In the genomic region with DNA sequence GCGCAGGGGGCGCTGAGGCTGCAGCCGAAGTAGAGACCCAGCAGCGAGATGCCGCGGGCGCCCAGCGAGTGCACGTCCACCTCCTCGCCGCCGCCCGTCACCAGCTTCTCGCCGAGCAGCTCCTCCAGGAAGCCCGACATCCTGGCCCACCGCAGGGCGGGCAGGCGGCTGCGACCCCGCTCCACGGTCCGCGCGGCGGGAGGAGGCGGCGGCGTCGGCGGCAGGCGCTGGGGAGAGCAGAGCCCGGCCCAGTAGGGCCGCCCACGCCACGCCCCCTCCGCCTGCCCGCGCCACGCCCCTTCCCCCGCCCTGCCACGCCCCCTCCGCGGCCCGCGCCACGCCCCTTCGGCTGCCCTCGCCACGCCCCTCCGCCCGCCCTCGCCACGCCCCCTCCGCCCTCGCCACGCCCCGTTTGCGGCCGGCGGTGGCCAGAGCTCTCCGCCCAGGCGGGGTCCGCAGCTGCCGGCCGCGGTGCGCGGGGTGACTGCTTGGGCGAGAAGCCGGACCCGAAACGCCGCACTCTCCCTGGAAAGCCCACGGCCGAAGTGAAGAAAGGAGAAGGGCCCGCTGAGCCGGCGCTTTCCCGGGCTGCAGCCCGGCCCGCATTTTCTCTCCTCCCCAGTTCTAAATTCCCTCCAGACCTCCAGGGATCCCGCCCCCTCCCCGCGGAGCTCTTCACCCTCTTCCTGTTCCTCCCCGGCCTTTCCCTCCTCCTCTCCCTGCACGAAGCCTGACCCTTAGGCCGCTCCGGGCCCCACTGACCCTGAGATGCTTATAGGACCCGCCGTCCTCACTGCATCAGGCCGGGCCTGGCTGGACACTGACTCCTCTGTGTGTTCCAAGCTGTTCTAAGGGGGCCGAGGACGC, we compare ENCODE assay signal across 8 cellular contexts. TPM values are rescaled to one million over a fixed set of nuclear protein-coding genes. Genes with fewer than 3 reads are reported as not detected.
DNase-seq lines count a peak whose midpoint lies in the region; ATAC-seq and TF ChIP-seq lines count a peak whose summit lies in the region.

A gene (minus strand): TSS at position 238 of the 867 bp plus-strand sequence.

- peak within 1 kb of the TSS; percentile 74 to 82 (median 75) for H3K4me3 Mint-ChIP-seq in T-cell

- peak within 1 kb of the TSS; percentile 69 for H3K4me2 ChIP-seq in Karpas-422 (ENCODE audit: low read depth, low read length, poor library complexity, severe bottlenecking)

- DNase-seq in COR-L47 (lab: John Stamatoyannopoulos, UW), result peak; percentile 40
- peak; percentile 90 for DNase-seq in Karpas-422
- peak; percentile 61 to 92 (median 82) for DNase-seq in T-cell
- DNase-seq in adipocyte (ENCODE audit: low read depth), result peak; percentile 95
- DNase-seq in left cardiac atrium, result peak; percentile 88
- peak; percentile 87 for DNase-seq in prostate gland (ENCODE audit: low spot score)
- peak; percentile 92 to 98 for DNase-seq in upper lobe of left lung

- TF ChIP-seq POLR2A in prostate gland (IDR thresholded peaks at IDR 0.05), result peak; percentile 86
- peak in 3 of 4 donors; percentile 36 to 74 (median 64) for TF ChIP-seq POLR2A in upper lobe of left lung (IDR thresholded peaks at IDR 0.05)

- H3K27me3 Mint-ChIP-seq in T-cell, result peaks cover 31 to 35% of the 10 kb centered on the region in 2 donors

- H3K9ac ChIP-seq in Karpas-422 (ENCODE audit: low read length), result peak within 1 kb of the TSS; percentile 58
- peak within 1 kb of the TSS; percentile 72 for H3K9ac ChIP-seq in adipocyte (ENCODE audit: low read length)

- H4K20me1 ChIP-seq in Karpas-422 (ENCODE audit: insufficient read depth, low read depth, low read length), result 0 out of 2 replicates have a peak, but pooled peaks cover 11% of the 10 kb centered on the region

- H3K9me3 Mint-ChIP-seq in T-cell, result no peaks in the 10 kb centered on the region

- H3K9me3 ChIP-seq in Karpas-422 (ENCODE audit: low read length) (no peaks in the 10 kb centered on the region), adipocyte (ENCODE audit: control insufficient read depth, low read length) (no peaks in the 10 kb centered on the region), prostate gland (no peaks in the 10 kb centered on the region), upper lobe of left lung (no peaks in the 10 kb centered on the region)

- TF ChIP-seq CTCF in prostate gland (IDR thresholded peaks at IDR 0.05) (peak in 2 of 4 experiments; percentile 43 to 45), upper lobe of left lung (IDR thresholded peaks at IDR 0.05) (peak in 3 of 6 experiments; percentile 50 to 60 (median 51))

- H3K4me3 ChIP-seq in Karpas-422 (ENCODE audit: low read length), result peak within 1 kb of the TSS; percentile 61; the same call in 1 of the 2 replicates
- peak within 1 kb of the TSS; percentile 77 for H3K4me3 ChIP-seq in adipocyte (ENCODE audit: low read length)
- peak within 1 kb of the TSS; percentile 56 to 80 for H3K4me3 ChIP-seq in prostate gland
- H3K4me3 ChIP-seq in upper lobe of left lung, result peak within 1 kb of the TSS; percentile 55 to 88 (median 80)

- H3K27ac Mint-ChIP-seq in T-cell, result peak within 1 kb of the TSS; percentile 36 to 88

- POLR2A ChIA-PET in T-cell (lab: Charles Lee), result no interaction called here

- H3K27ac ChIP-seq in Karpas-422 (ENCODE audit: low read length), result no peak within 1 kb of the TSS
- peak within 1 kb of the TSS; percentile 83 to 93 for H3K27ac ChIP-seq in prostate gland
- H3K27ac ChIP-seq in upper lobe of left lung, result peak within 1 kb of the TSS; percentile 72 to 87 (median 82)

- H3K36me3 ChIP-seq in Karpas-422 (ENCODE audit: insufficient read depth, low read length), result no peaks in the 10 kb centered on the region
- no peaks in the 10 kb centered on the region for H3K36me3 ChIP-seq in adipocyte (ENCODE audit: control insufficient read depth, insufficient read depth, low read length, severe bottlenecking)
- no peaks in the 10 kb centered on the region for H3K36me3 ChIP-seq in prostate gland
- H3K36me3 ChIP-seq in upper lobe of left lung, result no peaks in the 10 kb centered on the region

- ATAC-seq in GM21529 (IDR thresholded peaks at IDR 0.05; ENCODE audit: unreplicated experiment) (peak; percentile 68), T-cell (replicated peaks in 1 of 4) (peak; percentile 81 to 92 (median 84)), left cardiac atrium (peak; percentile 95 to 98), upper lobe of left lung (ENCODE audit: low FRiP score in 2 of 2) (peak; percentile 96 to 97)

- H3K36me3 Mint-ChIP-seq in T-cell, result no peaks in the 10 kb centered on the region

- CTCF ChIA-PET in T-cell (lab: Charles Lee), result interaction anchor here in 1 of 2 donors (1.8 to 2.3 kb wide), 2 partner anchors 16 to 20 kb away, joined by 16 to 26 read pairs; a partner anchor contains a TSS

- H3K79me2 ChIP-seq in Karpas-422 (ENCODE audit: low read length), result no peaks in the 10 kb centered on the region

- peaks cover 19 to 21% (median 20%) of the 10 kb centered on the region in 3 donors for H3K4me1 Mint-ChIP-seq in T-cell

- 2% methylated on average over 85 of the region's 94 CpGs for WGBS in prostate gland
- 6 to 12% methylated on average over 16 to 28 of the region's 94 CpGs for WGBS in upper lobe of left lung, 2 donors

- no peak within 1 kb of the TSS; the same call in 1 of the 2 replicates for H2AFZ ChIP-seq in Karpas-422 (ENCODE audit: low read length)

- intact Hi-C loops in left cardiac atrium (cut with DNase I) (loop anchor here (2.0 to 5.0 kb wide), 4 partner anchors 97 to 197 kb away; a partner anchor contains a TSS), prostate gland (cut with DNase I) (loop anchor here (2.0 to 10.0 kb wide), 2 partner anchors 185 to 245 kb away; a partner anchor contains a TSS)

- H3K9me2 ChIP-seq in Karpas-422 (replicated peaks; ENCODE audit: insufficient read depth, low read length), result no peaks in the 10 kb centered on the region

- peaks cover 11% of the 10 kb centered on the region for H3K4me1 ChIP-seq in Karpas-422 (ENCODE audit: low read length)
- H3K4me1 ChIP-seq in adipocyte (ENCODE audit: control insufficient read depth, insufficient read depth, low read length), result peaks cover 25% of the 10 kb centered on the region
- H3K4me1 ChIP-seq in prostate gland (replicated peaks), result peaks cover 7% of the 10 kb centered on the region
- H3K4me1 ChIP-seq in upper lobe of left lung, result peaks cover 15 to 44% (median 23%) of the 10 kb centered on the region in 4 donors

- TF ChIP-seq EP300 in upper lobe of left lung (IDR thresholded peaks at IDR 0.05), result no peak

- no peaks in the 10 kb centered on the region for H3K27me3 ChIP-seq in Karpas-422 (ENCODE audit: low read length)
- H3K27me3 ChIP-seq in adipocyte (replicated peaks; ENCODE audit: control insufficient read depth, insufficient read depth, low read length), result no peaks in the 10 kb centered on the region
- H3K27me3 ChIP-seq in prostate gland (replicated peaks; ENCODE audit: insufficient read depth), result no peaks in the 10 kb centered on the region
- H3K27me3 ChIP-seq in upper lobe of left lung, result peaks cover 0 to 4% (median 0%) of the 10 kb centered on the region in 4 donors

RNA-seq across cellular contexts. Expression of the gene that starts here (rescaled TPM):
- 1.1 TPM in 1 of 2 replicates, not detected in the other for total RNA-seq in Karpas-422 (2014; rRNA removed; shearing (Covaris generic); ENCODE audit: low replicate concordance)
- total RNA-seq in T-cell (1 to 10 TPM in 2 of 5 donors, under 1 TPM in 3; 0.56 to 1.3 (median 0.96) TPM), left cardiac atrium (10 to 100 TPM; 16.7 to 20.8 TPM), prostate gland (10 to 100 TPM; 56.2 to 56.7 TPM), upper lobe of left lung (10 to 100 TPM; 32.4 to 63.1 (median 52.2) TPM)

Comparison
In these comparisons a context has a peak if more than half of its experiments do, and no peak if none do; other contexts are left out.
1. DNase-seq: peak in every context shown above with its lines; median percentile 95 in adipocyte; 95 in upper lobe of left lung; 90 in Karpas-422; 88 in left cardiac atrium; 87 in prostate gland; 82 in T-cell; 40 in COR-L47.